In the genomic region with DNA sequence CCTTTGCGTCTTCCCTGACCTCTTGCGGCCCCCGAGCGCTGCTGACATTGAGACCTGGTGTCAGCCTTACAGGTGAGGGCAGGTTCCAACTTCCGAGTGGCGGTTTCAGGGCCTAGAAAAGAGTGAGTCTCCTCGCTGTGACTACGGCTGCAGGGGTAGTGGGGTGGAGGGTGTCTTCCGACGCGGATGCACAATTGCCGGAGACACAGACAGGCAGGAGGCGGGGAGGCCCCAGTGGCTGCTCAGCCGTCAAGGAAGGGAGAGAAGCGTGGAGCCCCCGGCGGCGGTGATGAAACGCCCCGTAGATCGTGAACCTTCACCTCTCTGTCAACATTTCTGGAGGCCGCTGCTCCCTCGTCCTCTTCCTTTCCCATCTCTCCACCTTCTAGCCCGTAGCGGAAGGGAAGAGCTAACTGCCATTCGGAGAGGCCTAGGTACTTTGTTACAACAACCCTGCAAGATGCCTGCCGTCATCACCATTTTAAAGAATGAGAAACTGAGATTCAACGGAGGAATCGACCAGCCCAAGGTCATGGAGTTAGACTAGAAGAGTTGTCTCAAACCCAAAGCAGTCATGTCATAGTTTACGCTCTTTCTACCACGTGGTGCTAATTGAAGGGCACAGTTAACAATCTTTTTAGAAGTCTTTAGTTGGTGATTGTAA, we compare ENCODE assay signal across 7 cellular contexts. TPM values are rescaled to one million over a fixed set of nuclear protein-coding genes. Genes with fewer than 3 reads are reported as not detected.
DNase-seq lines count a peak whose midpoint lies in the region; ATAC-seq and TF ChIP-seq lines count a peak whose summit lies in the region.

No MANE protein-coding gene starts in this region.

- peak; percentile 30 for ATAC-seq in GM21447 (IDR thresholded peaks at IDR 0.05; ENCODE audit: unreplicated experiment)

- no peaks in the 10 kb centered on the region for H3K27me3 ChIP-seq in HUES48 (ENCODE audit: control insufficient read depth, insufficient read depth, low read length)
- H3K27me3 ChIP-seq in liver (ENCODE audit: control insufficient read depth in 4 of 4, insufficient read depth in 4 of 4, low read length in 3 of 4), result no peaks in the 10 kb centered on the region
- H3K27me3 ChIP-seq in tibial nerve, result no peaks in the 10 kb centered on the region

- no peaks in the 10 kb centered on the region for H3K9me3 ChIP-seq in HUES48 (ENCODE audit: control insufficient read depth, insufficient read depth, low read length)
- H3K9me3 ChIP-seq in liver (ENCODE audit: control insufficient read depth in 4 of 4, low read length in 3 of 4), result no peaks in the 10 kb centered on the region
- no peaks in the 10 kb centered on the region for H3K9me3 ChIP-seq in tibial nerve

- H3K4me1 ChIP-seq in HUES48 (ENCODE audit: control insufficient read depth, insufficient read depth, low read length), result 0 out of 2 replicates have a peak, but pooled peaks cover 9% of the 10 kb centered on the region
- peaks cover 2 to 22% (median 14%) of the 10 kb centered on the region in 4 donors for H3K4me1 ChIP-seq in liver (ENCODE audit: control insufficient read depth in 4 of 4, insufficient read depth in 4 of 4, low read length in 3 of 4)
- H3K4me1 ChIP-seq in tibial nerve, result peaks cover 0 to 30% (median 14%) of the 10 kb centered on the region in 4 donors

- H3K27ac ChIP-seq in HUES48 (ENCODE audit: low read depth, low read length) (peak overlapping the region; percentile 96), liver (ENCODE audit: low read depth in 1 of 2, low read length in 2 of 2) (peak overlapping the region; percentile 98 to 99), tibial nerve (peak overlapping the region; percentile 93 to 96 (median 94))

- TF ChIP-seq POLR2A in tibial nerve (IDR thresholded peaks at IDR 0.05), result no peak

- TF ChIP-seq RAD21 in liver (IDR thresholded peaks at IDR 0.05), result no peak

- no peak for TF ChIP-seq EP300 in tibial nerve (IDR thresholded peaks at IDR 0.05)

- peak overlapping the region; percentile 75 for H3K4me3 ChIP-seq in GM12864 (ENCODE audit: low read depth, low read length)
- peak overlapping the region; percentile 96 for H3K4me3 ChIP-seq in HUES48 (ENCODE audit: low read depth, low read length)
- H3K4me3 ChIP-seq in astrocyte of the spinal cord (ENCODE audit: low read depth, low read length), result peak overlapping the region; percentile 97
- peak overlapping the region; percentile 70 to 100 (median 92) for H3K4me3 ChIP-seq in liver (ENCODE audit: low read depth in 1 of 3, low read length in 3 of 3)
- peak overlapping the region; percentile 69 to 94 (median 84) for H3K4me3 ChIP-seq in tibial nerve

- no peak for TF ChIP-seq CTCF in GM12864 (IDR thresholded peaks at IDR 0.05; ENCODE audit: low read depth, low read length, missing control alignments)
- TF ChIP-seq CTCF in astrocyte of the spinal cord (IDR thresholded peaks at IDR 0.05; ENCODE audit: low read depth, low read length), result no peak
- TF ChIP-seq CTCF in liver (IDR thresholded peaks at IDR 0.05; ENCODE audit: low read depth, low read length, missing input control), result no peak
- no peak for TF ChIP-seq CTCF in tibial nerve (IDR thresholded peaks at IDR 0.05)

- H3K36me3 ChIP-seq in HUES48 (ENCODE audit: control insufficient read depth, insufficient read depth, low read length) (peaks cover 13% of the 10 kb centered on the region), liver (ENCODE audit: control insufficient read depth in 4 of 4, insufficient read depth in 3 of 4, low read depth in 1 of 4, low read length in 3 of 4) (peaks cover 0 to 7% (median 0%) of the 10 kb centered on the region in 4 donors), tibial nerve (peaks cover 0 to 25% (median 0%) of the 10 kb centered on the region in 3 donors)

- no peak for DNase-seq in GM12864 (ENCODE audit: low read depth)
- DNase-seq in astrocyte of the spinal cord (ENCODE audit: low read depth, low spot score), result no peak
- no peak for DNase-seq in tibial nerve (ENCODE audit: low spot score in 2 of 2)
- DNase-seq in DMS114 treated with DMSO at 0.1 percent for 48 hours (lab: John Stamatoyannopoulos, UW; ENCODE audit: unreplicated experiment), result no peak

- H3K9ac ChIP-seq in HUES48 (ENCODE audit: low read depth, low read length) (peak overlapping the region; percentile 92), liver (ENCODE audit: low read depth in 1 of 2, low read length in 2 of 2) (peak overlapping the region; percentile 91 to 94)

- in situ Hi-C loops in astrocyte of the spinal cord (cut with HindIII; ENCODE audit: low sequenced_read_pairs), result no loop called here

- 2% methylated on average over 31 of the region's 31 CpGs for WGBS in liver
- WGBS in tibial nerve, 2 donors, result 3 to 4% methylated on average over 27 to 28 of the region's 31 CpGs

TF ChIP-seq in liver, 16 proteins besides CTCF, POLR2A, EP300 and RAD21:
- TF ChIP-seq JUND (IDR thresholded peaks at IDR 0.05) (no peak), FOXA1 (IDR thresholded peaks at IDR 0.05) (no peak), HNF4A (conservative IDR thresholded peaks at IDR 0.05) (peak in 1 of 2 donors; percentile 48), EGR1 (IDR thresholded peaks at IDR 0.05; ENCODE audit: low read depth in 2 of 2) (no peak), FOXA2 (IDR thresholded peaks at IDR 0.05) (no peak), SP1 (IDR thresholded peaks at IDR 0.05) (peak; percentile 31), HNF4G (IDR thresholded peaks at IDR 0.05) (no peak), YY1 (IDR thresholded peaks at IDR 0.05) (no peak), TAF1 (conservative IDR thresholded peaks at IDR 0.05) (no peak), GABPA (IDR thresholded peaks at IDR 0.05 in 1 of 2, conservative IDR thresholded peaks at IDR 0.05 in 1 of 2) (no peak), NR2F2 (IDR thresholded peaks at IDR 0.05) (peak; percentile 24), RXRA (IDR thresholded peaks at IDR 0.05) (peak; percentile 71 to 85)
- TF ChIP-seq, protein P1, sequence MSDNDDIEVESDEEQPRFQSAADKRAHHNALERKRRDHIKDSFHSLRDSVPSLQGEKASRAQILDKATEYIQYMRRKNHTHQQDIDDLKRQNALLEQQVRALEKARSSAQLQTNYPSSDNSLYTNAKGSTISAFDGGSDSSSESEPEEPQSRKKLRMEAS (IDR thresholded peaks at IDR 0.05), result no peak
- TF ChIP-seq, protein P2, sequence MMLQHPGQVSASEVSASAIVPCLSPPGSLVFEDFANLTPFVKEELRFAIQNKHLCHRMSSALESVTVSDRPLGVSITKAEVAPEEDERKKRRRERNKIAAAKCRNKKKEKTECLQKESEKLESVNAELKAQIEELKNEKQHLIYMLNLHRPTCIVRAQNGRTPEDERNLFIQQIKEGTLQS (IDR thresholded peaks at IDR 0.05), result peak; percentile 77
- TF ChIP-seq, protein P3, sequence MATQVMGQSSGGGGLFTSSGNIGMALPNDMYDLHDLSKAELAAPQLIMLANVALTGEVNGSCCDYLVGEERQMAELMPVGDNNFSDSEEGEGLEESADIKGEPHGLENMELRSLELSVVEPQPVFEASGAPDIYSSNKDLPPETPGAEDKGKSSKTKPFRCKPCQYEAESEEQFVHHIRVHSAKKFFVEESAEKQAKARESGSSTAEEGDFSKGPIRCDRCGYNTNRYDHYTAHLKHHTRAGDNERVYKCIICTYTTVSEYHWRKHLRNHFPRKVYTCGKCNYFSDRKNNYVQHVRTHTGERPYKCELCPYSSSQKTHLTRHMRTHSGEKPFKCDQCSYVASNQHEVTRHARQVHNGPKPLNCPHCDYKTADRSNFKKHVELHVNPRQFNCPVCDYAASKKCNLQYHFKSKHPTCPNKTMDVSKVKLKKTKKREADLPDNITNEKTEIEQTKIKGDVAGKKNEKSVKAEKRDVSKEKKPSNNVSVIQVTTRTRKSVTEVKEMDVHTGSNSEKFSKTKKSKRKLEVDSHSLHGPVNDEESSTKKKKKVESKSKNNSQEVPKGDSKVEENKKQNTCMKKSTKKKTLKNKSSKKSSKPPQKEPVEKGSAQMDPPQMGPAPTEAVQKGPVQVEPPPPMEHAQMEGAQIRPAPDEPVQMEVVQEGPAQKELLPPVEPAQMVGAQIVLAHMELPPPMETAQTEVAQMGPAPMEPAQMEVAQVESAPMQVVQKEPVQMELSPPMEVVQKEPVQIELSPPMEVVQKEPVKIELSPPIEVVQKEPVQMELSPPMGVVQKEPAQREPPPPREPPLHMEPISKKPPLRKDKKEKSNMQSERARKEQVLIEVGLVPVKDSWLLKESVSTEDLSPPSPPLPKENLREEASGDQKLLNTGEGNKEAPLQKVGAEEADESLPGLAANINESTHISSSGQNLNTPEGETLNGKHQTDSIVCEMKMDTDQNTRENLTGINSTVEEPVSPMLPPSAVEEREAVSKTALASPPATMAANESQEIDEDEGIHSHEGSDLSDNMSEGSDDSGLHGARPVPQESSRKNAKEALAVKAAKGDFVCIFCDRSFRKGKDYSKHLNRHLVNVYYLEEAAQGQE (IDR thresholded peaks at IDR 0.05), result no peak
- TF ChIP-seq, protein P4, sequence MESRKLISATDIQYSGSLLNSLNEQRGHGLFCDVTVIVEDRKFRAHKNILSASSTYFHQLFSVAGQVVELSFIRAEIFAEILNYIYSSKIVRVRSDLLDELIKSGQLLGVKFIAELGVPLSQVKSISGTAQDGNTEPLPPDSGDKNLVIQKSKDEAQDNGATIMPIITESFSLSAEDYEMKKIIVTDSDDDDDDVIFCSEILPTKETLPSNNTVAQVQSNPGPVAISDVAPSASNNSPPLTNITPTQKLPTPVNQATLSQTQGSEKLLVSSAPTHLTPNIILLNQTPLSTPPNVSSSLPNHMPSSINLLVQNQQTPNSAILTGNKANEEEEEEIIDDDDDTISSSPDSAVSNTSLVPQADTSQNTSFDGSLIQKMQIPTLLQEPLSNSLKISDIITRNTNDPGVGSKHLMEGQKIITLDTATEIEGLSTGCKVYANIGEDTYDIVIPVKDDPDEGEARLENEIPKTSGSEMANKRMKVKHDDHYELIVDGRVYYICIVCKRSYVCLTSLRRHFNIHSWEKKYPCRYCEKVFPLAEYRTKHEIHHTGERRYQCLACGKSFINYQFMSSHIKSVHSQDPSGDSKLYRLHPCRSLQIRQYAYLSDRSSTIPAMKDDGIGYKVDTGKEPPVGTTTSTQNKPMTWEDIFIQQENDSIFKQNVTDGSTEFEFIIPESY (IDR thresholded peaks at IDR 0.05), result no peak

RNA-seq across cellular contexts. Expression of a gene that starts 0.5 kb away (rescaled TPM):
- 10 to 100 TPM; 39.6 to 86.3 TPM for total RNA-seq in liver
- 10 to 100 TPM; 57.2 to 73.9 TPM for polyA plus RNA-seq in liver
- total RNA-seq in tibial nerve, result 10 to 100 TPM; 37.6 to 53.0 (median 49.2) TPM

RNA-seq across cellular contexts. Expression of a gene that starts 9.8 kb away (rescaled TPM):
- total RNA-seq in liver, result 10 to 100 TPM; 16.0 to 21.5 TPM
- polyA plus RNA-seq in liver, result 10 to 100 TPM in 1 of 2 donors, 1 to 10 TPM in 1; 7.3 to 10.0 TPM
- total RNA-seq in tibial nerve, result 10 to 100 TPM; 27.8 to 77.4 (median 52.1) TPM

RNA-seq across cellular contexts. Expression of a gene that starts 48.3 kb away (rescaled TPM):
- total RNA-seq in liver (10 to 100 TPM; 20.1 to 21.8 TPM), tibial nerve (10 to 100 TPM; 55.5 to 61.8 (median 57.7) TPM)
- polyA plus RNA-seq in liver, result 10 to 100 TPM; 34.8 to 45.4 TPM

RNA-seq across cellular contexts. Expression of a gene that starts 50.0 kb away (rescaled TPM):
- total RNA-seq in liver (10 to 100 TPM; 11.4 to 45.7 TPM), tibial nerve (10 to 100 TPM; 55.7 to 75.6 (median 63.1) TPM)
- polyA plus RNA-seq in liver, result 10 to 100 TPM; 77.3 to 81.5 TPM

RNA-seq across cellular contexts. Expression of a gene that starts 54.5 kb away (rescaled TPM):
- total RNA-seq in liver (10 to 100 TPM; 19.7 to 22.7 TPM), tibial nerve (10 to 100 TPM; 31.0 to 58.1 (median 32.9) TPM)
- polyA plus RNA-seq in liver, result 10 to 100 TPM in 1 of 2 donors, 1 to 10 TPM in 1; 6.2 to 26.9 TPM
